ENCODE assay signal across 15 cellular contexts in genomic region chr1:202221911-202222909, GRCh38. TPM values are rescaled to one million over a fixed set of nuclear protein-coding genes. Genes with fewer than 3 reads are reported as not detected.
DNase-seq lines count a peak whose midpoint lies in the region; ATAC-seq, FAIRE-seq and TF ChIP-seq lines count a peak whose summit lies in the region.
"Had no signal": no experiment of that assay in that cellular context is flagged by ENCODE, and none has a peak within 500 bp of the region (broad histone marks: within the 10 kb centered on the region; RNA-seq: fewer than 3 reads in every experiment).

No MANE protein-coding gene starts in this region.

- TF ChIP-seq CTCF in H1 (IDR thresholded peaks at IDR 0.05; ENCODE audit: control extremely low read depth in 1 of 3, insufficient read depth in 1 of 3, low read depth in 1 of 3, low read length in 3 of 3) (no peak), GM13976 (IDR thresholded peaks at IDR 0.05; ENCODE audit: borderline replicate concordance, control extremely low read depth, extremely low read depth, insufficient read depth, missing control alignments) (no peak)

- CTCF ChIA-PET in H1 (lab: Charles Lee; ENCODE audit: partially characterized antibody): interaction anchor here (0.9 to 11.3 kb wide), 8 partner anchors 9 to 81 kb away, joined by 3 to 150 read pairs (median 4); partner anchors contain the start of gene LGR6

- H3K4me3 Mint-ChIP-seq in activated naive CD8-positive, alpha-beta T cell treated with anti-CD3 and anti-CD28 coated beads, Interleukin-2, amount 50 U/mL, for 24 hours: no peak overlapping the region
- no peak overlapping the region for H3K4me3 Mint-ChIP-seq in activated naive CD8-positive, alpha-beta T cell treated with anti-CD3 and anti-CD28 coated beads for 36 hours
- H3K4me3 Mint-ChIP-seq: T-helper 17 cell had no signal

- H3K14ac ChIP-seq in H1 (ENCODE audit: insufficient read length): no peak overlapping the region

- 77% methylated on average over 12 of the region's 19 CpGs; no CpG with 5 or more reads in 1 of the 2 experiments for WGBS in H1 (ENCODE audit: extremely low coverage in 1 of 2, insufficient coverage in 1 of 2, insufficient read length in 1 of 2, insufficient replicate concordance in 2 of 2, low coverage in 1 of 2, low lambda C conversion rate in 2 of 2, missing lambda C conversion rate in 1 of 2), 2 experiments
- WGBS in aorta, 2 donors: 31% methylated on average over 19 of the region's 19 CpGs

- peak overlapping the region; percentile 50; the same call in 1 of the 2 replicates for H2BK12ac ChIP-seq in H1 (ENCODE audit: low read depth, low read length)

- no peaks in the 10 kb centered on the region for H3K79me2 ChIP-seq in H1 (ENCODE audit: control insufficient read depth in 1 of 2, insufficient read depth in 2 of 2, low read length in 2 of 2)

- no peak overlapping the region for H3K4me2 ChIP-seq in H1 (ENCODE audit: insufficient read depth in 1 of 2, low read depth in 2 of 2, low read length in 2 of 2)
- H3K4me2 ChIP-seq: KMS-11 had no signal

- H4K8ac ChIP-seq in H1 (ENCODE audit: extremely low read depth, insufficient read depth, low read length): peak overlapping the region; percentile 85

- H3K36me3 ChIP-seq in H1 (ENCODE audit: control insufficient read depth in 2 of 4, insufficient read depth in 4 of 4, low read length in 3 of 4): no peaks in the 10 kb centered on the region
- H3K36me3 ChIP-seq in aorta (ENCODE audit: control insufficient read depth in 1 of 2, insufficient read depth in 2 of 2, low read length in 1 of 2): peaks cover 0 to 2% of the 10 kb centered on the region in 2 donors
- H3K36me3 ChIP-seq: HAP-1, thyroid gland had no signal

- TF ChIP-seq EP300 in H1 (IDR thresholded peaks at IDR 0.05; ENCODE audit: borderline replicate concordance in 1 of 2, low read depth in 2 of 2, low read length in 2 of 2): no peak

- TF ChIP-seq RAD21 in H1 (IDR thresholded peaks at IDR 0.05 in 1 of 2, conservative IDR thresholded peaks at IDR 0.05 in 1 of 2; ENCODE audit: low read depth in 2 of 2, low read length in 2 of 2): no peak

- no peak overlapping the region for H3K4ac ChIP-seq in H1 (replicated peaks; ENCODE audit: insufficient read length, low read depth, low read length)

- H3K36me3 Mint-ChIP-seq in activated naive CD8-positive, alpha-beta T cell treated with anti-CD3 and anti-CD28 coated beads, Interleukin-2, amount 50 U/mL, for 24 hours (ENCODE audit: low read depth): no peaks in the 10 kb centered on the region
- H3K36me3 Mint-ChIP-seq in activated naive CD8-positive, alpha-beta T cell treated with anti-CD3 and anti-CD28 coated beads for 36 hours: no peaks in the 10 kb centered on the region

- H3K18ac ChIP-seq in H1 (ENCODE audit: extremely low read depth, low read length): no peak overlapping the region; the same call in 1 of the 2 replicates

- H3K27me3 Mint-ChIP-seq in activated naive CD8-positive, alpha-beta T cell treated with anti-CD3 and anti-CD28 coated beads, Interleukin-2, amount 50 U/mL, for 24 hours: peaks cover 4% of the 10 kb centered on the region
- peaks cover 12% of the 10 kb centered on the region for H3K27me3 Mint-ChIP-seq in activated naive CD8-positive, alpha-beta T cell treated with anti-CD3 and anti-CD28 coated beads for 36 hours

- ATAC-seq in activated naive CD8-positive, alpha-beta T cell treated with anti-CD3 and anti-CD28 coated beads, Interleukin-2, amount 50 U/mL, for 24 hours: peak; percentile 69
- peak; percentile 27 for ATAC-seq in aorta (ENCODE audit: low FRiP score)
- ATAC-seq: T-helper 17 cell had no signal

- no peaks in the 10 kb centered on the region for H4K20me1 ChIP-seq in H1 (replicated peaks in 1 of 2; ENCODE audit: control insufficient read depth in 1 of 2, insufficient read depth in 2 of 2, low read length in 2 of 2)

- no peaks in the 10 kb centered on the region for H3K79me1 ChIP-seq in H1 (ENCODE audit: low read depth, low read length)

- H3K4me3 ChIP-seq in H1 (ENCODE audit: extremely low read depth in 1 of 4, insufficient read depth in 2 of 4, low read depth in 3 of 4, low read length in 4 of 4) (no peak overlapping the region), aorta (ENCODE audit: low read length in 2 of 2) (no peak overlapping the region)
- H3K4me3 ChIP-seq: HAP-1, thyroid gland had no signal

- H3K23ac ChIP-seq in H1 (ENCODE audit: insufficient read length): no peak overlapping the region

- 0 out of 2 replicates have a peak overlapping the region, but pooled peaks have one; percentile 28 for H2AFZ ChIP-seq in H1 (ENCODE audit: low read length)

- TF ChIP-seq POLR2A in H1 (IDR thresholded peaks at IDR 0.05; ENCODE audit: control extremely low read depth in 1 of 2, low read depth in 2 of 2, low read length in 2 of 2): no peak

- no peaks in the 10 kb centered on the region for H3K27me3 ChIP-seq in H1 (replicated peaks in 1 of 4; ENCODE audit: control insufficient read depth in 3 of 4, extremely low read depth in 1 of 4, insufficient read depth in 3 of 4, low read length in 3 of 4)
- no peaks in the 10 kb centered on the region for H3K27me3 ChIP-seq in aorta (ENCODE audit: control insufficient read depth in 1 of 2, insufficient read depth in 2 of 2, low read length in 1 of 2)
- H3K27me3 ChIP-seq: thyroid gland had no signal

- POLR2A ChIA-PET in H1 (lab: Charles Lee; ENCODE audit: partially characterized antibody): interaction anchor here (0.5 kb wide), 1 partner anchor 139 kb away, joined by 3 read pairs; no protein-coding TSS in a partner anchor

- H3K27ac ChIP-seq in H1 (ENCODE audit: low read depth, low read length): no peak overlapping the region
- peak overlapping the region; percentile 24 to 74 for H3K27ac ChIP-seq in aorta (ENCODE audit: low read depth in 1 of 2, low read length in 2 of 2)
- H3K27ac ChIP-seq: KMS-11, thyroid gland had no signal

- peaks cover 0 to 7% (median 1%) of the 10 kb centered on the region in 4 experiments; a peak in 3 of 7 replicates for H3K4me1 ChIP-seq in H1 (replicated peaks in 1 of 4; ENCODE audit: control insufficient read depth in 3 of 4, insufficient read depth in 4 of 4, low read length in 3 of 4)
- peaks cover 0 to 7% of the 10 kb centered on the region in 2 donors for H3K4me1 ChIP-seq in aorta (ENCODE audit: control insufficient read depth in 1 of 2, insufficient read depth in 2 of 2, low read length in 2 of 2)
- H3K4me1 ChIP-seq: HAP-1 had no signal

- no peak for DNase-seq in activated naive CD8-positive, alpha-beta T cell treated with anti-CD3 and anti-CD28 coated beads, Interleukin-2, amount 50 U/mL, for 24 hours
- DNase-seq in activated naive CD8-positive, alpha-beta T cell treated with anti-CD3 and anti-CD28 coated beads for 36 hours: no peak
- DNase-seq in NCI-H2171 treated with DMSO at 0.1 percent for 48 hours (lab: John Stamatoyannopoulos, UW) (peak; percentile 86), H1 (ENCODE audit: low read depth in 1 of 2, low spot score in 2 of 2) (no peak), aorta (no peak), GM13976 (ENCODE audit: low spot score) (no peak), cerebellar cortex (ENCODE audit: low spot score) (no peak)
- no peak for DNase-seq in stimulated activated CD4-positive, alpha-beta T cell treated with anti-CD3 and anti-CD28 coated beads, Interleukin-4, amount 100 ng/mL, for 24 hours
- DNase-seq: activated CD4-positive, alpha-beta T cell treated with anti-CD3 and anti-CD28 coated beads, Interleukin-2, amount 50 U/mL, for 4 hours; activated gamma-delta T cell treated with Interleukin-2 at 50 U/mL for 16 hours; right cardiac atrium; T-helper 17 cell; thyroid gland had no signal

- H4K5ac ChIP-seq in H1 (ENCODE audit: insufficient read length, low read depth, low read length): no peak overlapping the region

- peak overlapping the region; percentile 40; the same call in 1 of the 2 replicates for H2BK15ac ChIP-seq in H1 (ENCODE audit: low read length)

- H3K9ac ChIP-seq in H1 (replicated peaks in 1 of 4; ENCODE audit: extremely low read depth in 1 of 4, low read depth in 3 of 4, low read length in 3 of 4): no peak overlapping the region
- H3K9ac ChIP-seq: KMS-11 had no signal

- no peak overlapping the region for H2AK5ac ChIP-seq in H1 (ENCODE audit: low read depth, low read length)

- intact Hi-C loops in aorta (cut with DNase I): no loop called here

- no peaks in the 10 kb centered on the region for H3K9me3 Mint-ChIP-seq in activated naive CD8-positive, alpha-beta T cell treated with anti-CD3 and anti-CD28 coated beads, Interleukin-2, amount 50 U/mL, for 24 hours
- no peaks in the 10 kb centered on the region for H3K9me3 Mint-ChIP-seq in activated naive CD8-positive, alpha-beta T cell treated with anti-CD3 and anti-CD28 coated beads for 36 hours

- no peak for FAIRE-seq in H1 (lab: Jason Lieb, UNC)

- H4K91ac ChIP-seq in H1 (replicated peaks; ENCODE audit: insufficient read length, low read length): no peak overlapping the region

- no peak overlapping the region for H3K56ac ChIP-seq in H1 (replicated peaks; ENCODE audit: insufficient read length, low read depth, low read length)

- no peak overlapping the region for H2BK120ac ChIP-seq in H1 (replicated peaks; ENCODE audit: low read depth, low read length)

- H2BK5ac ChIP-seq in H1 (ENCODE audit: low read depth, low read length): peak overlapping the region; percentile 35; the same call in 1 of the 2 replicates

- H3K9me3 ChIP-seq in H1 (ENCODE audit: insufficient read depth in 2 of 2, low read depth in 1 of 2, low read length in 1 of 2) (no peaks in the 10 kb centered on the region), aorta (ENCODE audit: control insufficient read depth, low read length) (no peaks in the 10 kb centered on the region)
- H3K9me3 ChIP-seq: HAP-1, thyroid gland had no signal

- no peaks in the 10 kb centered on the region for H3K23me2 ChIP-seq in H1 (ENCODE audit: low read depth, low read length)

- no peak overlapping the region for H3K27ac Mint-ChIP-seq in activated naive CD8-positive, alpha-beta T cell treated with anti-CD3 and anti-CD28 coated beads, Interleukin-2, amount 50 U/mL, for 24 hours
- H3K27ac Mint-ChIP-seq in activated naive CD8-positive, alpha-beta T cell treated with anti-CD3 and anti-CD28 coated beads for 36 hours: no peak overlapping the region
- H3K27ac Mint-ChIP-seq: T-helper 17 cell had no signal

- in situ Hi-C loops in GM13976 (cut with MboI; ENCODE audit: low sequenced_read_pairs, unreplicated experiment): no loop called here

- H3K4me1 Mint-ChIP-seq in activated naive CD8-positive, alpha-beta T cell treated with anti-CD3 and anti-CD28 coated beads, Interleukin-2, amount 50 U/mL, for 24 hours: peaks cover 6% of the 10 kb centered on the region
- peaks cover 7% of the 10 kb centered on the region for H3K4me1 Mint-ChIP-seq in activated naive CD8-positive, alpha-beta T cell treated with anti-CD3 and anti-CD28 coated beads for 36 hours

- H2BK20ac ChIP-seq in H1 (ENCODE audit: low read length): 0 out of 2 replicates have a peak overlapping the region, but pooled peaks have one; percentile 18

RNA-seq across cellular contexts. Expression of gene LGR6, which starts 28.6 kb away (rescaled TPM):
- total RNA-seq in activated naive CD8-positive, alpha-beta T cell treated with anti-CD3 and anti-CD28 coated beads for 36 hours: under 1 TPM; 0.06 to 0.22 TPM
- 0.50 and 1.1 TPM in 2 replicates for total RNA-seq in H1 (2021; fragmentation: NEBNext Ultra II Directional; extraction: Animal tissue kit (Norgen Biotek cat#: 25700))
- polyA plus RNA-seq in H1 (2011; rRNA removed) (1.0 and 1.3 TPM in 2 replicates), aorta (10 to 100 TPM; 11.6 to 67.8 TPM)
- polyA plus RNA-seq in H1 (2011; cell fraction: cytosol; rRNA removed): 0.56 TPM
- polyA plus RNA-seq in H1 (2011; cell fraction: nucleus; rRNA removed): 1.6 TPM
- polyA plus RNA-seq in H1 (2012, experiment 1 of 2): 0.36 to 1.2 TPM (median 0.82 TPM) in 4 replicates
- polyA plus RNA-seq in H1 (2012, experiment 2 of 2): 0.59 TPM
- polyA plus RNA-seq in H1 (2013, experiment 1 of 2): 1.0 TPM
- polyA plus RNA-seq in H1 (2013, experiment 2 of 2): 1.0 TPM
- 0.66 and 0.91 TPM in 2 replicates for polyA minus RNA-seq in H1 (2011; rRNA and poly(A)+ RNA removed)
- 2.3 TPM for polyA minus RNA-seq in H1 (2011; cell fraction: cytosol; rRNA and poly(A)+ RNA removed)
- 1.7 TPM for polyA minus RNA-seq in H1 (2011; cell fraction: nucleus; rRNA and poly(A)+ RNA removed)
- total RNA-seq in aorta: 10 to 100 TPM; 31.7 to 35.6 TPM

Comparison
In these comparisons a context has a peak if more than half of its experiments do, and no peak if none do; other contexts are left out.
1. RNA of gene LGR6, which starts 28.6 kb away (total RNA-seq): 31.7 to 35.6 TPM in aorta; 0.50 to 1.1 TPM in H1 and 0.06 to 0.22 TPM in activated naive CD8-positive, alpha-beta T cell treated with anti-CD3 and anti-CD28 coated beads for 36 hours; every median in the first group is over 10 times any median in the second.